In genomic region chr16:17229766-17230165, GRCh38 we compare ENCODE assay signal across 1 cellular context.
A peak's percentile ranks its signal among the peaks of the same experiment; 100 is the strongest.
TF ChIP-seq lines count a peak whose summit lies in the region.

No MANE protein-coding gene starts in this region.

TF ChIP-seq in K562, 482 proteins besides CTCF, POLR2A, EP300 and RAD21 (continued from another document):
- TF ChIP-seq TFE3 (CRISPR knock-in tag; IDR thresholded peaks at IDR 0.05) (peak; percentile 59), ZNF140 (CRISPR knock-in tag; IDR thresholded peaks at IDR 0.05) (no peak), BHLHE40 (IDR thresholded peaks at IDR 0.05; ENCODE audit: low read length) (peak; percentile 61; the same call in 1 of the 2 replicates), USF2 (CRISPR knock-in tag; IDR thresholded peaks at IDR 0.05) (peak; percentile 70), RAD51 (IDR thresholded peaks at IDR 0.05; ENCODE audit: borderline replicate concordance, low read depth) (peak; percentile 33; the same call in 1 of the 2 replicates), ATF3 (IDR thresholded peaks at IDR 0.05) (peak; percentile 18; the same call in 1 of the 2 replicates), ATF3 (CRISPR knock-in tag; conservative IDR thresholded peaks at IDR 0.05) (no peak)
